In the genomic region with DNA sequence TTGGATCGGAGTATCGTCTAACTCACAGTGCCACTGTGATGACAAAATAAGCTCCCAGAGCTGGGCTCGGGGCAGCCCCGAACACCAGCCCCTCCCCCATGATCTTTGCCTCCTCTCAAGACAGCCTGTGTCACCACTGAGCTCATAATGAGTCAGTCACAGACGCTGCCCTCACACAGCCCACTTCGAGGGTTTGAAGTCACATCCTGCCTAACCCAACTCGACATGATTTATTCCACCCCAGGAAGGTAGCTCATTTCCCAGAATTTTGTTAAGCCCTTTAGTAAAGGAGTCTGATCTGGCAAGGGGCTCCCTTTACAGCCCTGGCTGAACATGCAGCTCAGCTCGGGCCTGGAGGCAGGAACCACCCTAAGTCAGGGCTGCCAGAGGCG, we compare ENCODE assay signal across 8 cellular contexts. TPM values are rescaled to one million over a fixed set of nuclear protein-coding genes. Genes with fewer than 3 reads are reported as not detected.
DNase-seq lines count a peak whose midpoint lies in the region; ATAC-seq and TF ChIP-seq lines count a peak whose summit lies in the region.

No MANE protein-coding gene starts in this region.

- peaks cover 43 to 72% of the 10 kb centered on the region in 2 donors for H3K36me3 Mint-ChIP-seq in CD14-positive monocyte
- peaks cover 60% of the 10 kb centered on the region for H3K36me3 Mint-ChIP-seq in activated CD4-positive, alpha-beta T cell treated with anti-CD3 and anti-CD28 coated beads for 36 hours (ENCODE audit: low read depth)
- peaks cover 98% of the 10 kb centered on the region for H3K36me3 Mint-ChIP-seq in stimulated activated effector memory CD8-positive, alpha-beta T cell treated with anti-CD3 and anti-CD28 coated beads, Interleukin-12 subunit alpha, Interleukin-12 subunit beta, amount 100 ng/mL, for 72 hours

- H3K27ac ChIP-seq in muscle layer of duodenum (ENCODE audit: low read length): peak overlapping the region; percentile 72

- TF ChIP-seq CTCF in CD14-positive monocyte (IDR thresholded peaks at IDR 0.05) (no peak), choroid plexus epithelial cell (conservative IDR thresholded peaks at IDR 0.05; ENCODE audit: low read depth, low read length) (no peak)

- intact Hi-C loops in CD14-positive monocyte (cut with micrococcal nuclease): no loop called here
- intact Hi-C loops in activated CD4-positive, alpha-beta T cell treated with anti-CD3 and anti-CD28 coated beads for 36 hours (cut with DNase I, micrococcal nuclease): loop anchor here (1.0 to 10.0 kb wide), 9 partner anchors 12 to 880 kb away; partner anchors contain the start of genes RAC2 (in 1 of the 2) and TXN2 (in 1 of the 2)

- CTCF ChIA-PET in activated CD4-positive, alpha-beta T cell treated with anti-CD3 and anti-CD28 coated beads for 36 hours (lab: Charles Lee): interaction anchor here (0.6 to 1.7 kb wide), 17 partner anchors 9 to 164 kb away, joined by 3 to 11 read pairs (median 5); partner anchors contain the start of gene MYH9

- no peak overlapping the region for H3K4me3 Mint-ChIP-seq in CD14-positive monocyte
- H3K4me3 Mint-ChIP-seq in activated CD4-positive, alpha-beta T cell treated with anti-CD3 and anti-CD28 coated beads for 36 hours: peak overlapping the region; percentile 67
- peak overlapping the region; percentile 99 for H3K4me3 Mint-ChIP-seq in stimulated activated effector memory CD8-positive, alpha-beta T cell treated with anti-CD3 and anti-CD28 coated beads, Interleukin-12 subunit alpha, Interleukin-12 subunit beta, amount 100 ng/mL, for 72 hours

- POLR2A ChIA-PET in activated CD4-positive, alpha-beta T cell treated with anti-CD3 and anti-CD28 coated beads for 36 hours (lab: Charles Lee): interaction anchor here (0.6 to 1.4 kb wide), 17 partner anchors 8 to 164 kb away, joined by 3 to 24 read pairs (median 3); partner anchors contain the start of genes EIF3D and MYH9

- H3K27me3 Mint-ChIP-seq in CD14-positive monocyte (ENCODE audit: low read depth in 3 of 3): peaks cover 0 to 2% (median 1%) of the 10 kb centered on the region in 3 donors
- no peaks in the 10 kb centered on the region for H3K27me3 Mint-ChIP-seq in activated CD4-positive, alpha-beta T cell treated with anti-CD3 and anti-CD28 coated beads for 36 hours

- H3K4me3 ChIP-seq in choroid plexus epithelial cell (ENCODE audit: low read depth, low read length) (no peak overlapping the region), muscle layer of duodenum (ENCODE audit: low read depth in 1 of 2, low read length in 2 of 2) (no peak overlapping the region)

- no peaks in the 10 kb centered on the region for H3K27me3 ChIP-seq in muscle layer of duodenum (ENCODE audit: low read depth, low read length)

- H3K9me3 ChIP-seq in muscle layer of duodenum (ENCODE audit: control insufficient read depth in 1 of 2, low read length in 2 of 2): no peaks in the 10 kb centered on the region

- H3K4me1 Mint-ChIP-seq in CD14-positive monocyte: peaks cover 96% of the 10 kb centered on the region
- peaks cover 99% of the 10 kb centered on the region for H3K4me1 Mint-ChIP-seq in activated CD4-positive, alpha-beta T cell treated with anti-CD3 and anti-CD28 coated beads for 36 hours
- peaks cover 100% of the 10 kb centered on the region for H3K4me1 Mint-ChIP-seq in stimulated activated effector memory CD8-positive, alpha-beta T cell treated with anti-CD3 and anti-CD28 coated beads, Interleukin-12 subunit alpha, Interleukin-12 subunit beta, amount 100 ng/mL, for 72 hours

- peaks cover 60 to 98% of the 10 kb centered on the region in 2 donors for H3K4me1 ChIP-seq in muscle layer of duodenum (ENCODE audit: control insufficient read depth in 1 of 2, insufficient read depth in 2 of 2, low read length in 2 of 2)

- H3K27ac Mint-ChIP-seq in CD14-positive monocyte: peak overlapping the region; percentile 83 to 93 (median 92)
- peak overlapping the region; percentile 96 for H3K27ac Mint-ChIP-seq in activated CD4-positive, alpha-beta T cell treated with anti-CD3 and anti-CD28 coated beads for 36 hours
- H3K27ac Mint-ChIP-seq in stimulated activated effector memory CD8-positive, alpha-beta T cell treated with anti-CD3 and anti-CD28 coated beads, Interleukin-12 subunit alpha, Interleukin-12 subunit beta, amount 100 ng/mL, for 72 hours: peak overlapping the region; percentile 92

- H3K36me3 ChIP-seq in muscle layer of duodenum (ENCODE audit: control insufficient read depth in 1 of 2, insufficient read depth in 2 of 2, low read length in 2 of 2): no peaks in the 10 kb centered on the region

- peak; percentile 74 for ATAC-seq in HG03354 (IDR thresholded peaks at IDR 0.05; ENCODE audit: poor library complexity, severe bottlenecking, unreplicated experiment)
- ATAC-seq in activated CD4-positive, alpha-beta T cell treated with anti-CD3 and anti-CD28 coated beads for 36 hours: peak; percentile 89
- ATAC-seq in stimulated activated effector memory CD8-positive, alpha-beta T cell treated with anti-CD3 and anti-CD28 coated beads, Interleukin-12 subunit alpha, Interleukin-12 subunit beta, amount 100 ng/mL, for 72 hours: peak; percentile 94
- ATAC-seq in HG03175 (IDR thresholded peaks at IDR 0.05; ENCODE audit: unreplicated experiment): no peak

- DNase-seq in CD14-positive monocyte (ENCODE audit: low spot score) (peak; percentile 96), choroid plexus epithelial cell (ENCODE audit: low read depth) (peak; percentile 88), superior temporal gyrus (ENCODE audit: extremely low spot score) (no peak)
- DNase-seq in activated CD4-positive, alpha-beta T cell treated with anti-CD3 and anti-CD28 coated beads for 36 hours: peak; percentile 96
- peak; percentile 67 to 91 for DNase-seq in stimulated activated effector memory CD8-positive, alpha-beta T cell treated with anti-CD3 and anti-CD28 coated beads, Interleukin-12 subunit alpha, Interleukin-12 subunit beta, amount 100 ng/mL, for 72 hours (ENCODE audit: low spot score in 2 of 2)

- no peaks in the 10 kb centered on the region for H3K9me3 Mint-ChIP-seq in CD14-positive monocyte
- H3K9me3 Mint-ChIP-seq in activated CD4-positive, alpha-beta T cell treated with anti-CD3 and anti-CD28 coated beads for 36 hours (ENCODE audit: low read depth): no peaks in the 10 kb centered on the region
- H3K9me3 Mint-ChIP-seq in stimulated activated effector memory CD8-positive, alpha-beta T cell treated with anti-CD3 and anti-CD28 coated beads, Interleukin-12 subunit alpha, Interleukin-12 subunit beta, amount 100 ng/mL, for 72 hours: no peaks in the 10 kb centered on the region

RNA-seq across cellular contexts. Expression of gene MYH9, which starts 22.8 kb away (rescaled TPM):
- 10 to 100 TPM; 35.6 to 79.5 TPM for polyA plus RNA-seq in CD14-positive monocyte
- 100 to 1,000 TPM; 720 to 773 TPM for total RNA-seq in activated CD4-positive, alpha-beta T cell treated with anti-CD3 and anti-CD28 coated beads for 36 hours

Comparison
In these comparisons a context has a peak if more than half of its experiments do, and no peak if none do; other contexts are left out.
1. H3K4me3 Mint-ChIP-seq: peak in activated CD4-positive, alpha-beta T cell treated with anti-CD3 and anti-CD28 coated beads for 36 hours (single experiment) and stimulated activated effector memory CD8-positive, alpha-beta T cell treated with anti-CD3 and anti-CD28 coated beads, Interleukin-12 subunit alpha, Interleukin-12 subunit beta, amount 100 ng/mL, for 72 hours (single experiment); none in CD14-positive monocyte (0 of 2).
2. intact Hi-C loops: an anchor here in activated CD4-positive, alpha-beta T cell treated with anti-CD3 and anti-CD28 coated beads for 36 hours (1.0 to 10.0 kb wide); none called in CD14-positive monocyte.
3. Peak in every context shown above with its lines, with median percentiles within 50 percentile points of each other: H3K27ac Mint-ChIP-seq.